Comparison of ENCODE assay signal across 10 cellular contexts in the genomic region with DNA sequence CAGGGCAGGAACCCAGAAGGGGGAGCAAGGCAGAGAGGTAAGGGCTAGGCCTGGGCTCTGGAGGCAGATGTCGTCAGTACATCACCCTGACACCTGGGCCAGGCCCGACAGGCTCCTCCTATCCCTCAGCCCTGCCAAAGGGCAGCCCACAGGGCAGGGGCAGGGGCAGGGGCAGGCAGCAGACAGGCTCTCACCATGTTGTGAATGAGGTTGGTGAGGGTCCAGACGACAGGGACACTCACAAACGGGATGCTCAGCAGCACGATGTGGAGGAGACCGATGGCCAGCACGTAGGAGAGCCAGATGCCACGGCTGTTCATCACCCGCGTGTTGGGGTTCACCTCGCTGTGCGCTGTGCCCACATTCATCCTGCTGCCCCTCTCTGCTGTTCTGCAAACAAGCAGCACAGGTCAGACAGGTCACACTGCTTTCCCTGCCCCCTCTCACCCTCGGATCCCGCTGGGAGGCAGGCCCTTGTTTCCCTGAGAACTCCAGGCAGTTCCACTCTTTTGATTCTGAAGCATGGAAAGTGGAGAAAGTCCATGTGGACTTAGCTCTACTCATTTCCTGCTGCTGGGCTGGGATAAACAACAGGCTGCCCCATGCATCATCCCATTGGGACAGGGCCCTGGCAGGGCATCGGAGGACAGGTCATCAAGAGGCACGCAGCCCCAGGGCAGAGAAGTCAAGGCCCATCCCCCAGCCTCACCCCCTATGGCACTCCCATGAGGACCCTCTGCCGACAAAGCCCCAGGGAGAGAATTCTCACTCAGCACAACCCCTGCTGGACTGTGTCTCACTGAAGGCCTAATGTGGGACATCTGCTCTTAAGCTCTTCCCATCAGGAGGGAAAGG. TPM values are rescaled to one million over a fixed set of nuclear protein-coding genes. Genes with fewer than 3 reads are reported as not detected.
A peak's percentile ranks its signal among the peaks of the same experiment; 100 is the strongest.
DNase-seq lines count a peak whose midpoint lies in the region; FAIRE-seq and TF ChIP-seq lines count a peak whose summit lies in the region.
"Had no signal": no experiment of that assay in that cellular context is flagged by ENCODE, and none has a peak within 500 bp of the region (broad histone marks: within the 10 kb centered on the region; RNA-seq: fewer than 3 reads in every experiment).

No MANE protein-coding gene starts in this region.

- dilution Hi-C loops in mammary epithelial cell (cut with HindIII; ENCODE audit: low sequenced_read_pairs): no loop called here

- no peak for TF ChIP-seq POLR2A in breast epithelium (IDR thresholded peaks at IDR 0.05)

- intact Hi-C loops in breast epithelium (cut with DNase I; ENCODE audit: low total_unique reads) (no loop called here), mammary epithelial cell (cut with micrococcal nuclease) (loop anchor here (10.0 kb wide), 1 partner anchor 49 kb away; no protein-coding TSS in a partner anchor)
- intact Hi-C loops in activated CD4-positive, alpha-beta memory T cell treated with anti-CD3 and anti-CD28 coated beads for 36 hours (cut with micrococcal nuclease): loop anchor here (10.0 kb wide), 1 partner anchor 459 kb away; a partner anchor contains a TSS

- H3K4me1 ChIP-seq in breast epithelium (peaks cover 11 to 23% of the 10 kb centered on the region in 2 donors), mammary epithelial cell (ENCODE audit: insufficient read depth, low read length) (peaks cover 15% of the 10 kb centered on the region)

- in situ Hi-C loops in mammary epithelial cell (cut with MboI; ENCODE audit: low sequenced_read_pairs in 2 of 2): no loop called here

- H3K4me3 ChIP-seq in breast epithelium: no peak overlapping the region
- H3K4me3 ChIP-seq in mammary epithelial cell (replicated peaks in 1 of 3; ENCODE audit: insufficient read depth in 1 of 3, low read depth in 2 of 3, low read length in 3 of 3): no peak overlapping the region

- no peaks in the 10 kb centered on the region for H3K27me3 ChIP-seq in breast epithelium
- H3K27me3 ChIP-seq in mammary epithelial cell (ENCODE audit: insufficient read depth, low read length): no peaks in the 10 kb centered on the region

- no peak for TF ChIP-seq CTCF in breast epithelium (IDR thresholded peaks at IDR 0.05)
- no peak for TF ChIP-seq CTCF in mammary epithelial cell (conservative IDR thresholded peaks at IDR 0.05 in 1 of 2, IDR thresholded peaks at IDR 0.05 in 1 of 2; ENCODE audit: extremely low read depth in 1 of 2, insufficient read depth in 1 of 2, low read depth in 1 of 2, low read length in 2 of 2)

- DNase-seq in breast epithelium (ENCODE audit: low spot score in 2 of 2): no peak
- no peak for DNase-seq in mammary epithelial cell
- no peak for DNase-seq in activated CD4-positive, alpha-beta memory T cell treated with anti-CD3 and anti-CD28 coated beads for 36 hours
- DNase-seq in hepatic stellate cell (ENCODE audit: low spot score): peak; percentile 64
- no peak for DNase-seq in urothelium cell line (ENCODE audit: low spot score)
- no peak for DNase-seq in germinal center (ENCODE audit: low spot score)
- no peak for DNase-seq in NCI-H187 (lab: John Stamatoyannopoulos, UW)
- DNase-seq in NCI-H1048 (lab: John Stamatoyannopoulos, UW): no peak
- DNase-seq: nucleus accumbens had no signal

- peak overlapping the region; percentile 90 for H3K27ac Mint-ChIP-seq in activated CD4-positive, alpha-beta memory T cell treated with anti-CD3 and anti-CD28 coated beads for 36 hours

- H3K27ac ChIP-seq in breast epithelium: peak overlapping the region; percentile 22 to 93
- H3K27ac ChIP-seq in mammary epithelial cell (ENCODE audit: insufficient read depth, low read depth, low read length): no peak overlapping the region

- CTCF ChIA-PET in mammary epithelial cell (lab: Charles Lee; ENCODE audit: low non-redundant PET): no interaction called here
- CTCF ChIA-PET in activated CD4-positive, alpha-beta memory T cell treated with anti-CD3 and anti-CD28 coated beads for 36 hours (lab: Charles Lee): no interaction called here

- BruUV-seq in mammary epithelial cell (replicated peaks; lab: Mats Ljungman, UMichigan): no TSS peak

- H3K36me3 Mint-ChIP-seq in activated CD4-positive, alpha-beta memory T cell treated with anti-CD3 and anti-CD28 coated beads for 36 hours: peaks cover 31% of the 10 kb centered on the region

- FAIRE-seq in urothelium cell line (lab: Jason Lieb, UNC): peak; percentile 20
- FAIRE-seq: frontal cortex had no signal

- H3K36me3 ChIP-seq in breast epithelium: no peaks in the 10 kb centered on the region
- peaks cover 3% of the 10 kb centered on the region for H3K36me3 ChIP-seq in mammary epithelial cell (ENCODE audit: insufficient read depth, low read length)

- WGBS in mammary epithelial cell (ENCODE audit: low coverage, missing lambda C conversion rate): 88% methylated on average over 9 of the region's 17 CpGs

- POLR2A ChIA-PET in activated CD4-positive, alpha-beta memory T cell treated with anti-CD3 and anti-CD28 coated beads for 36 hours (lab: Charles Lee): interaction anchor here (0.9 kb wide), 1 partner anchor 15 kb away, joined by 3 read pairs; no protein-coding TSS in a partner anchor

- H3K9me3 ChIP-seq in breast epithelium: no peaks in the 10 kb centered on the region
- H3K9me3 ChIP-seq in mammary epithelial cell (replicated peaks; ENCODE audit: insufficient read depth, low read length): no peaks in the 10 kb centered on the region

- H3K9ac ChIP-seq in mammary epithelial cell (ENCODE audit: insufficient read depth, low read length): no peak overlapping the region

- no peaks in the 10 kb centered on the region for H3K27me3 Mint-ChIP-seq in activated CD4-positive, alpha-beta memory T cell treated with anti-CD3 and anti-CD28 coated beads for 36 hours

- peaks cover 75% of the 10 kb centered on the region for H3K4me1 Mint-ChIP-seq in activated CD4-positive, alpha-beta memory T cell treated with anti-CD3 and anti-CD28 coated beads for 36 hours (ENCODE audit: low read depth)

- H2AFZ ChIP-seq in mammary epithelial cell (ENCODE audit: low read depth, low read length): no peak overlapping the region

- H3K4me2 ChIP-seq in mammary epithelial cell (ENCODE audit: insufficient read depth, low read depth, low read length): no peak overlapping the region

- no peak overlapping the region for H3K4me3 Mint-ChIP-seq in activated CD4-positive, alpha-beta memory T cell treated with anti-CD3 and anti-CD28 coated beads for 36 hours

- no peaks in the 10 kb centered on the region for H3K9me3 Mint-ChIP-seq in activated CD4-positive, alpha-beta memory T cell treated with anti-CD3 and anti-CD28 coated beads for 36 hours

- no peaks in the 10 kb centered on the region for H4K20me1 ChIP-seq in mammary epithelial cell (ENCODE audit: insufficient read depth, low read length)

- peaks cover 37% of the 10 kb centered on the region for H3K79me2 ChIP-seq in mammary epithelial cell (ENCODE audit: insufficient read depth, low read length)

RNA-seq across cellular contexts. Expression of a gene that starts 3.3 kb away (rescaled TPM):
- total RNA-seq in breast epithelium (100 to 1,000 TPM in 2 of 3 donors, 10 to 100 TPM in 1; 90.5 to 158 (median 104) TPM), mammary epithelial cell (10 to 100 TPM; 36.2 to 53.3 TPM)
- polyA plus RNA-seq in mammary epithelial cell: 20.1 TPM
- 55.2 TPM for polyA minus RNA-seq in mammary epithelial cell
- total RNA-seq in activated CD4-positive, alpha-beta memory T cell treated with anti-CD3 and anti-CD28 coated beads for 36 hours: 10 to 100 TPM; 53.7 to 58.3 TPM

RNA-seq across cellular contexts. Expression of a gene that starts 3.5 kb away (rescaled TPM):
- 1 to 10 TPM in 1 of 3 donors, not detected in 2; 1.2 TPM for total RNA-seq in breast epithelium
- not detected for total RNA-seq in mammary epithelial cell
- polyA plus RNA-seq in mammary epithelial cell: not detected
- polyA minus RNA-seq in mammary epithelial cell: not detected
- not detected for total RNA-seq in activated CD4-positive, alpha-beta memory T cell treated with anti-CD3 and anti-CD28 coated beads for 36 hours
- total RNA-seq: frontal cortex had no signal

RNA-seq across cellular contexts. Expression of a gene that starts 5.6 kb away (rescaled TPM):
- total RNA-seq in breast epithelium (10 to 100 TPM in 2 of 3 donors, 1 to 10 TPM in 1; 9.1 to 19.0 (median 15.8) TPM), mammary epithelial cell (1 to 10 TPM; 6.0 to 8.0 TPM)
- 1.7 TPM for polyA plus RNA-seq in mammary epithelial cell
- not detected for polyA minus RNA-seq in mammary epithelial cell
- total RNA-seq in activated CD4-positive, alpha-beta memory T cell treated with anti-CD3 and anti-CD28 coated beads for 36 hours: 10 to 100 TPM; 26.4 to 30.2 TPM

RNA-seq across cellular contexts. Expression of a gene that starts 38.7 kb away (rescaled TPM):
- total RNA-seq in breast epithelium: 1 to 10 TPM in 1 of 3 donors, under 1 TPM in 1, not detected in 1; 0.44 to 3.4 TPM
- total RNA-seq in mammary epithelial cell: 10 to 100 TPM in 1 of 2 donors, under 1 TPM in 1; 0.67 to 12.7 TPM
- polyA plus RNA-seq in mammary epithelial cell: 7.8 TPM
- 2.5 TPM for polyA minus RNA-seq in mammary epithelial cell
- total RNA-seq in activated CD4-positive, alpha-beta memory T cell treated with anti-CD3 and anti-CD28 coated beads for 36 hours: under 1 TPM; 0.64 to 0.87 TPM

RNA-seq across cellular contexts. Expression of a gene that starts 56.1 kb away (rescaled TPM):
- total RNA-seq in breast epithelium (not detected), mammary epithelial cell (not detected)
- not detected for polyA plus RNA-seq in mammary epithelial cell
- polyA minus RNA-seq in mammary epithelial cell: not detected
- 1 to 10 TPM in 1 of 2 experiments, under 1 TPM in 1; 0.61 to 1.0 TPM for total RNA-seq in activated CD4-positive, alpha-beta memory T cell treated with anti-CD3 and anti-CD28 coated beads for 36 hours
- total RNA-seq: frontal cortex had no signal
